In genomic region chr11:15670520-15671070, GRCh38 we compare ENCODE assay signal across 15 cellular contexts.
"Had no signal": no experiment of that assay in that cellular context is flagged by ENCODE, and none has a peak within 500 bp of the region (broad histone marks: within the 10 kb centered on the region; RNA-seq: fewer than 3 reads in every experiment).

No MANE protein-coding gene starts in this region.

- H3K36me3 ChIP-seq: brain microvascular endothelial cell, right lobe of liver, upper lobe of right lung had no signal

- H3K36me3 Mint-ChIP-seq: activated naive CD4-positive, alpha-beta T cell treated with anti-CD3 and anti-CD28 coated beads, Interleukin-2, amount 50 U/mL, for 72 hours had no signal

- H3K4me3 Mint-ChIP-seq: activated T-cell treated with anti-CD3 and anti-CD28 coated beads, Interleukin-2, amount 50 U/mL, for 4 hours; naive thymus-derived CD4-positive, alpha-beta T cell had no signal

- H3K27ac ChIP-seq: brain microvascular endothelial cell, dorsolateral prefrontal cortex, right lobe of liver, upper lobe of right lung had no signal

- DNase-seq: activated CD4-positive, alpha-beta T cell treated with anti-CD3 and anti-CD28 coated beads, Interleukin-2, amount 50 U/mL, for 48 hours; activated effector memory CD4-positive, alpha-beta T cell treated with anti-CD3 and anti-CD28 coated beads, Interleukin-2, amount 50 U/mL, for 16 hours; activated T-cell treated with anti-CD3 and anti-CD28 coated beads, Interleukin-2, amount 50 U/mL, for 4 hours; brain microvascular endothelial cell; dorsolateral prefrontal cortex; kidney; naive thymus-derived CD4-positive, alpha-beta T cell; nucleus accumbens; right lobe of liver; stimulated activated CD4-positive, alpha-beta T cell treated with anti-CD3 and anti-CD28 coated beads, Interleukin-2, amount 100 ng/mL, for 24 hours; stimulated activated naive CD4-positive, alpha-beta T cell; upper lobe of right lung had no signal

- ATAC-seq: activated CD4-positive, CD25-positive, alpha-beta regulatory T cell treated with anti-CD3 and anti-CD28 coated beads, Interleukin-2, amount 50 U/mL, for 24 hours; activated naive CD4-positive, alpha-beta T cell treated with anti-CD3 and anti-CD28 coated beads, Interleukin-2, amount 50 U/mL, for 72 hours; activated T-cell treated with anti-CD3 and anti-CD28 coated beads, Interleukin-2, amount 50 U/mL, for 4 hours; naive thymus-derived CD4-positive, alpha-beta T cell; right lobe of liver; upper lobe of right lung had no signal

- H3K4me1 ChIP-seq: upper lobe of right lung had no signal

- H3K27ac Mint-ChIP-seq: activated naive CD4-positive, alpha-beta T cell treated with anti-CD3 and anti-CD28 coated beads, Interleukin-2, amount 50 U/mL, for 72 hours; naive thymus-derived CD4-positive, alpha-beta T cell; progenitor cell of endocrine pancreas had no signal

- H3K27me3 ChIP-seq: brain microvascular endothelial cell, right lobe of liver, upper lobe of right lung had no signal

- H3K9me3 ChIP-seq: right lobe of liver, upper lobe of right lung had no signal

- H3K9me3 Mint-ChIP-seq: activated T-cell treated with anti-CD3 and anti-CD28 coated beads, Interleukin-2, amount 50 U/mL, for 4 hours had no signal

- H3K4me1 Mint-ChIP-seq: naive thymus-derived CD4-positive, alpha-beta T cell had no signal

- H3K4me3 ChIP-seq: dorsolateral prefrontal cortex, right lobe of liver, upper lobe of right lung had no signal
